ENCODE assay signal across 14 cellular contexts in genomic region chr2:120847700-120848321, GRCh38.
DNase-seq lines count a peak whose midpoint lies in the region; ATAC-seq and TF ChIP-seq lines count a peak whose summit lies in the region.
"Had no signal": no experiment of that assay in that cellular context is flagged by ENCODE, and none has a peak within 500 bp of the region (broad histone marks: within the 10 kb centered on the region; RNA-seq: fewer than 3 reads in every experiment).

No MANE protein-coding gene starts in this region.

- H3K56ac ChIP-seq in H9 (ENCODE audit: insufficient read length, low read depth, low read length) = no peak overlapping the region

- H3K79me2 ChIP-seq in SK-N-SH (ENCODE audit: insufficient read depth) (peaks cover 27% of the 10 kb centered on the region; the same call in 1 of the 2 replicates), H9 (ENCODE audit: insufficient read depth, low read length) (peaks cover 2% of the 10 kb centered on the region; the same call in 1 of the 2 replicates)

- H3K23me2 ChIP-seq in H9 (ENCODE audit: insufficient read length, low read depth, low read length, poor library complexity, severe bottlenecking) = no peaks in the 10 kb centered on the region

- no peak overlapping the region for H2BK15ac ChIP-seq in H9 (ENCODE audit: low read depth, low read length)

- CTCF ChIA-PET in SK-N-SH (lab: Yijun Ruan, JAX) = interaction anchor here (0.6 to 2.5 kb wide), 11 partner anchors 8 to 232 kb away, joined by 3 to 14 read pairs (median 3); no protein-coding TSS in a partner anchor

- no peak overlapping the region for H4K8ac ChIP-seq in H9 (replicated peaks; ENCODE audit: insufficient read length, low read depth, low read length)

- H3K27ac Mint-ChIP-seq in glutamatergic neuron (ENCODE audit: unreplicated experiment) = no peak overlapping the region
- H3K27ac Mint-ChIP-seq in H9 = no peak overlapping the region; a peak in 1 of 7 replicates
- H3K27ac Mint-ChIP-seq: IgD-negative memory B cell had no signal

- no peak overlapping the region for H2AFZ ChIP-seq in SK-N-SH (ENCODE audit: low read depth)
- H2AFZ ChIP-seq in H9 (ENCODE audit: low read length) = no peak overlapping the region

- H3K4me1 Mint-ChIP-seq in glutamatergic neuron (ENCODE audit: low read depth, unreplicated experiment) (peaks cover 23% of the 10 kb centered on the region), H9 (peaks cover 9 to 31% of the 10 kb centered on the region in 2 experiments)
- H3K4me1 Mint-ChIP-seq: IgD-negative memory B cell had no signal

- H3K27me3 Mint-ChIP-seq in glutamatergic neuron (ENCODE audit: unreplicated experiment) = peaks cover 6% of the 10 kb centered on the region
- H3K27me3 Mint-ChIP-seq in H9 (ENCODE audit: low read depth) = no peaks in the 10 kb centered on the region
- H3K27me3 Mint-ChIP-seq: IgD-negative memory B cell had no signal

- H3K4me2 ChIP-seq in SK-N-SH = no peak overlapping the region
- no peak overlapping the region for H3K4me2 ChIP-seq in H9 (ENCODE audit: insufficient read depth, insufficient read length, low read length)

- no peak overlapping the region for H4K5ac ChIP-seq in H9 (ENCODE audit: insufficient read length, low read depth, low read length)

- no peaks in the 10 kb centered on the region for H3K79me1 ChIP-seq in H9 (ENCODE audit: insufficient read depth, low read depth, low read length, poor library complexity, severe bottlenecking)

- no peaks in the 10 kb centered on the region for H3K9me2 ChIP-seq in SK-N-SH

- no peak for TF ChIP-seq CTCF in SK-N-SH (IDR thresholded peaks at IDR 0.05)
- TF ChIP-seq CTCF in glutamatergic neuron (IDR thresholded peaks at IDR 0.05; ENCODE audit: partially characterized antibody, unreplicated experiment) = no peak
- TF ChIP-seq CTCF in H9 (conservative IDR thresholded peaks at IDR 0.05) = no peak

- ATAC-seq in SK-N-SH treated with all-trans-retinoic acid at 6 μM for 48 hours = no peak; the same call in 2 of the 3 replicates
- no peak for ATAC-seq in HG03196 (IDR thresholded peaks at IDR 0.05; ENCODE audit: unreplicated experiment)

- no peak overlapping the region for H3K18ac ChIP-seq in H9 (ENCODE audit: insufficient read length, low read depth, low read length)

- H2AK5ac ChIP-seq in H9 (ENCODE audit: insufficient read length, low read length) = no peak overlapping the region

- H3K36me3 ChIP-seq in SK-N-SH (replicated peaks in 1 of 2; ENCODE audit: control insufficient read depth in 1 of 2, insufficient read depth in 2 of 2, low read length in 1 of 2) (peaks cover 0 to 12% of the 10 kb centered on the region in 2 experiments), thymus (ENCODE audit: control insufficient read depth, insufficient read depth) (no peaks in the 10 kb centered on the region)
- H3K36me3 ChIP-seq: neutrophil, thoracic aorta had no signal

- H3K23ac ChIP-seq in H9 (ENCODE audit: insufficient read length, low read depth, low read length) = no peak overlapping the region

- H4K91ac ChIP-seq in H9 (ENCODE audit: insufficient read length, low read depth, low read length) = no peak overlapping the region

- peaks cover 18% of the 10 kb centered on the region for H4K20me1 ChIP-seq in SK-N-SH (ENCODE audit: insufficient read depth)
- no peaks in the 10 kb centered on the region for H4K20me1 ChIP-seq in H9 (ENCODE audit: control insufficient read depth, insufficient read depth, insufficient read length)

- no peak overlapping the region for H2BK12ac ChIP-seq in H9 (ENCODE audit: insufficient read length, low read depth, low read length)

- no peak overlapping the region for H2BK120ac ChIP-seq in H9 (ENCODE audit: low read depth, low read length, poor library complexity, severe bottlenecking)

- peak; percentile 52 for TF ChIP-seq RAD21 in SK-N-SH (IDR thresholded peaks at IDR 0.05; ENCODE audit: low read length)

- no peak overlapping the region for H3T11ph ChIP-seq in H9 (ENCODE audit: low read length)

- peak in 1 of 2 experiments; percentile 59; a peak in 1 of 4 replicates for TF ChIP-seq EP300 in SK-N-SH (IDR thresholded peaks at IDR 0.05; ENCODE audit: borderline replicate concordance in 1 of 2, low read depth in 1 of 2, low read length in 1 of 2)

- no peaks in the 10 kb centered on the region for H3F3A ChIP-seq in SK-N-SH (replicated peaks; ENCODE audit: insufficient read depth)

- H3K9ac ChIP-seq in SK-N-SH = no peak overlapping the region
- H3K9ac ChIP-seq in H9 (ENCODE audit: extremely low read depth, insufficient read length, low read length) = no peak overlapping the region

- no peaks in the 10 kb centered on the region for H3K27me3 ChIP-seq in SK-N-SH (ENCODE audit: insufficient read depth)
- H3K27me3 ChIP-seq in thymus (ENCODE audit: control insufficient read depth, insufficient read depth) = no peaks in the 10 kb centered on the region
- H3K27me3 ChIP-seq in H9 (ENCODE audit: insufficient read depth, low read length) = no peaks in the 10 kb centered on the region
- H3K27me3 ChIP-seq: neutrophil had no signal

- peaks cover 0 to 51% of the 10 kb centered on the region in 2 experiments; a peak in 1 of 4 replicates for H3K4me1 ChIP-seq in SK-N-SH (ENCODE audit: control insufficient read depth in 1 of 2, insufficient read depth in 2 of 2, low read depth in 1 of 2, low read length in 1 of 2)
- no peaks in the 10 kb centered on the region for H3K4me1 ChIP-seq in thymus (ENCODE audit: control insufficient read depth, insufficient read depth, low read length)
- no peaks in the 10 kb centered on the region; the same call in 1 of the 2 replicates for H3K4me1 ChIP-seq in H9 (ENCODE audit: insufficient read depth, low read length)

- H3K9me3 ChIP-seq in SK-N-SH = no peaks in the 10 kb centered on the region
- no peaks in the 10 kb centered on the region for H3K9me3 ChIP-seq in thymus (ENCODE audit: control insufficient read depth)
- no peaks in the 10 kb centered on the region for H3K9me3 ChIP-seq in H9 (ENCODE audit: control insufficient read depth, low read depth, low read length)
- H3K9me3 ChIP-seq: neutrophil, thoracic aorta had no signal

- POLR2A ChIA-PET in SK-N-SH (lab: Yijun Ruan, JAX) = interaction anchor here (0.9 kb wide), 1 partner anchor 22 kb away, joined by 3 read pairs; no protein-coding TSS in a partner anchor

- H3K4me3 ChIP-seq in SK-N-SH (ENCODE audit: low read depth in 2 of 2, low read length in 1 of 2) (no peak overlapping the region), thymus (ENCODE audit: low read length) (no peak overlapping the region)
- H3K4me3 ChIP-seq: thoracic aorta had no signal

- H3K14ac ChIP-seq in H9 (ENCODE audit: insufficient read depth, low read length) = no peak overlapping the region

- no peak overlapping the region for H2BK20ac ChIP-seq in H9 (ENCODE audit: low read depth, low read length, poor library complexity, severe bottlenecking)

- H3K27ac ChIP-seq in SK-N-SH (ENCODE audit: low read depth in 2 of 2, low read length in 1 of 2) (peak overlapping the region in 1 of 2 experiments; percentile 64; a peak in 2 of 4 replicates), thymus (ENCODE audit: low read depth) (peak overlapping the region; percentile 64), H9 (ENCODE audit: insufficient read length, low read depth, low read length) (no peak overlapping the region)
- H3K27ac ChIP-seq: neutrophil, thoracic aorta had no signal

- H3K4me3 Mint-ChIP-seq in glutamatergic neuron (ENCODE audit: unreplicated experiment) = no peak overlapping the region
- no peak overlapping the region for H3K4me3 Mint-ChIP-seq in H9
- H3K4me3 Mint-ChIP-seq: IgD-negative memory B cell had no signal

- H3K9me3 Mint-ChIP-seq in glutamatergic neuron (ENCODE audit: unreplicated experiment) (peaks cover 15% of the 10 kb centered on the region), H9 (no peaks in the 10 kb centered on the region)

- DNase-seq in SK-N-SH (peak; percentile 84), NCI-H82 treated with DMSO at 0.1 percent for 48 hours (lab: John Stamatoyannopoulos, UW; ENCODE audit: unreplicated experiment) (peak; percentile 92), glutamatergic neuron (peak; percentile 33), H9 (no peak), GOT3 (lab: John Stamatoyannopoulos, UW) (no peak)
- DNase-seq: activated gamma-delta T cell treated with Interleukin-2 at 50 U/mL for 16 hours; NCI-H1436; stimulated activated CD4-positive, alpha-beta T cell treated with anti-CD3 and anti-CD28 coated beads, Interleukin-12 subunit alpha, Interleukin-12 subunit beta, amount 100 ng/mL, for 4 hours had no signal

- 87% methylated on average over 9 of the region's 24 CpGs for WGBS in SK-N-SH (ENCODE audit: low lambda C conversion rate)
- WGBS in thymus = 92% methylated on average over 24 of the region's 24 CpGs
- no CpG with 5 or more reads among the region's 24 CpGs for WGBS in H9 (ENCODE audit: extremely low coverage, insufficient read length, low lambda C conversion rate)

- H3K4ac ChIP-seq in H9 (ENCODE audit: low read depth, low read length) = no peak overlapping the region

- H2BK5ac ChIP-seq in H9 (ENCODE audit: insufficient read length, low read length) = no peak overlapping the region

- H3K36me3 Mint-ChIP-seq in glutamatergic neuron (ENCODE audit: unreplicated experiment) (peaks cover 21% of the 10 kb centered on the region), H9 (ENCODE audit: insufficient read depth in 1 of 3, low read depth in 3 of 3) (peaks cover 14 to 20% (median 18%) of the 10 kb centered on the region in 3 experiments)
- H3K36me3 Mint-ChIP-seq: IgD-negative memory B cell had no signal

TF ChIP-seq in SK-N-SH, 30 proteins besides CTCF, POLR2A, EP300 and RAD21:
- TF ChIP-seq RCOR1 (IDR thresholded peaks at IDR 0.05; ENCODE audit: low read length) (peak; percentile 62; the same call in 1 of the 2 replicates), MXI1 (IDR thresholded peaks at IDR 0.05; ENCODE audit: low read depth, low read length) (peak; percentile 88; the same call in 1 of the 2 replicates), FOXM1 (IDR thresholded peaks at IDR 0.05; ENCODE audit: low read depth) (no peak)

TF ChIP-seq in SK-N-SH treated with all-trans-retinoic acid at 6 μM for 48 hours, 23 proteins besides CTCF, POLR2A, EP300 and RAD21 (continues in another document):
- TF ChIP-seq RARB (CRISPR knock-in tag; IDR thresholded peaks at IDR 0.05) = no peak
- no peak for TF ChIP-seq PPARA (CRISPR knock-in tag; IDR thresholded peaks at IDR 0.05; ENCODE audit: borderline replicate concordance)
- TF ChIP-seq ARNTL (CRISPR knock-in tag; IDR thresholded peaks at IDR 0.05; ENCODE audit: borderline replicate concordance, low read depth) = no peak
- no peak for TF ChIP-seq SNAI2 (CRISPR knock-in tag; IDR thresholded peaks at IDR 0.05)
- no peak for TF ChIP-seq ISL1 (CRISPR knock-in tag; IDR thresholded peaks at IDR 0.05)
- TF ChIP-seq ZFP3 (CRISPR knock-in tag; IDR thresholded peaks at IDR 0.05) = no peak
- TF ChIP-seq OSR1 (CRISPR knock-in tag; IDR thresholded peaks at IDR 0.05) = no peak

Comparison
In these comparisons a context has a peak if more than half of its experiments do, and no peak if none do; other contexts are left out.
1. DNase-seq: peak in SK-N-SH (single experiment), NCI-H82 treated with DMSO at 0.1 percent for 48 hours (single experiment) and glutamatergic neuron (single experiment); none in H9 (single experiment) and GOT3 (single experiment).